15 cellular contexts compared by ENCODE assay signal in the genomic region with DNA sequence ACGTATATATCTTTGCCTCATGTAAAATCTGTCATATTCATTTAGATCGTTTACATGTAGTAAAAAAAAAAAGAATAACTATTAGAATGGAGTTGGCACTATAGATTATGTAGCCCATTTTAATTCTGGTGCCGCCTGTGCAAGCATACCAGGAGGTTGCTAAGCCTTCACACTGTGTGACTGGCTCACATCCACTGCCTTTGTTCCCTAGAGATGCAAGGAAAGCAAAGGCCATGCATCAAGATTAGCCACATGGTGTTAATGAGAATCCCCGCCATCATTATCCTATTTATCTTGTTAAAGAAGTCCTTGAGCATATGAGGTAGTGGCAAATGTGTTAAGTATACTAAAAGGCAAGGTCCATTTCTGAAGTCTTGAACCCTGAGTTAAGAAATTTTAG.
DNase-seq lines count a peak whose midpoint lies in the region; FAIRE-seq and TF ChIP-seq lines count a peak whose summit lies in the region.
"Had no signal": no experiment of that assay in that cellular context is flagged by ENCODE, and none has a peak within 500 bp of the region (broad histone marks: within the 10 kb centered on the region; RNA-seq: fewer than 3 reads in every experiment).

No MANE protein-coding gene starts in this region.

- DNase-seq in NCI-H2227 (lab: John Stamatoyannopoulos, UW; ENCODE audit: unreplicated experiment) (peak; percentile 7), NCI-H2227 treated with DMSO at 0.1 percent for 48 hours (lab: John Stamatoyannopoulos, UW) (no peak), GM12891 (ENCODE audit: insufficient read length, low spot score) (no peak), NCI-H82 (lab: John Stamatoyannopoulos, UW) (peak; percentile 96), neural progenitor cell (ENCODE audit: low spot score) (peak; percentile 16), UCSD-AML1 (lab: John Stamatoyannopoulos, UW; ENCODE audit: unreplicated experiment) (no peak), SK-N-DZ (ENCODE audit: low spot score) (no peak), NCI-H774 (lab: John Stamatoyannopoulos, UW) (no peak)
- DNase-seq: C1 segment of cervical spinal cord; CD4-positive, alpha-beta T cell; DMS53; GM23248 had no signal

- no peak for TF ChIP-seq POLR2A in GM12891 (IDR thresholded peaks at IDR 0.05; ENCODE audit: low read depth, low read length)

- peaks cover 31% of the 10 kb centered on the region for H3K36me3 Mint-ChIP-seq in neural progenitor cell

- no peak overlapping the region for H3K27ac Mint-ChIP-seq in neural progenitor cell
- H3K27ac Mint-ChIP-seq: B cell; CD4-positive, alpha-beta T cell had no signal

- no peak overlapping the region for H2AFZ ChIP-seq in neural progenitor cell (replicated peaks)
- H2AFZ ChIP-seq: GM23248 had no signal

- no peak overlapping the region for H3K9ac ChIP-seq in neural progenitor cell
- H3K9ac ChIP-seq: GM23248 had no signal

- H3K27ac ChIP-seq in neural progenitor cell: no peak overlapping the region
- H3K27ac ChIP-seq: GM23248 had no signal

- H3K4me2 ChIP-seq in neural progenitor cell: no peak overlapping the region

- H3K4me3 ChIP-seq in neural progenitor cell: no peak overlapping the region
- H3K4me3 ChIP-seq: GM23248 had no signal

- H3K27me3 Mint-ChIP-seq in neural progenitor cell (ENCODE audit: insufficient read depth, low read depth): no peaks in the 10 kb centered on the region
- H3K27me3 Mint-ChIP-seq: B cell; CD4-positive, alpha-beta T cell had no signal

- no peaks in the 10 kb centered on the region for H3K9me3 Mint-ChIP-seq in neural progenitor cell
- H3K9me3 Mint-ChIP-seq: CD4-positive, alpha-beta T cell had no signal

- peak; percentile 58 for FAIRE-seq in GM12891 (lab: Jason Lieb, UNC)
- FAIRE-seq: GM18507, H54 had no signal

- no peaks in the 10 kb centered on the region for H3K79me2 ChIP-seq in neural progenitor cell (ENCODE audit: low read depth)

- peaks cover 9% of the 10 kb centered on the region for H3K4me1 Mint-ChIP-seq in neural progenitor cell
- H3K4me1 Mint-ChIP-seq: B cell had no signal

- peaks cover 10% of the 10 kb centered on the region for H3K4me1 ChIP-seq in neural progenitor cell

- no peaks in the 10 kb centered on the region for H3K27me3 ChIP-seq in neural progenitor cell

- H3K4me3 Mint-ChIP-seq in neural progenitor cell: no peak overlapping the region
- H3K4me3 Mint-ChIP-seq: B cell; CD4-positive, alpha-beta T cell had no signal

- H3F3A ChIP-seq in neural progenitor cell (ENCODE audit: low read depth): peaks cover 8% of the 10 kb centered on the region

- no peaks in the 10 kb centered on the region for H4K20me1 ChIP-seq in neural progenitor cell (ENCODE audit: low read depth)

- no peak for TF ChIP-seq CTCF in neural progenitor cell (IDR thresholded peaks at IDR 0.05)

- H3K36me3 ChIP-seq in neural progenitor cell: no peaks in the 10 kb centered on the region

- no peaks in the 10 kb centered on the region for H3K9me3 ChIP-seq in neural progenitor cell (ENCODE audit: low read depth)

TF ChIP-seq in GM12891, 5 proteins besides CTCF, POLR2A, EP300 and RAD21:
- TF ChIP-seq PAX5 (IDR thresholded peaks at IDR 0.05; ENCODE audit: insufficient read depth, low read length, severe bottlenecking) (no peak), POLR2AphosphoS5 (IDR thresholded peaks at IDR 0.05; ENCODE audit: low read depth, low read length) (no peak), SPI1 (IDR thresholded peaks at IDR 0.05; ENCODE audit: low read depth, low read length) (no peak), POU2F2 (IDR thresholded peaks at IDR 0.05; ENCODE audit: low read depth, low read length) (no peak), TAF1 (IDR thresholded peaks at IDR 0.05; ENCODE audit: low read depth, low read length) (no peak)

Comparison
In these comparisons a context has a peak if more than half of its experiments do, and no peak if none do; other contexts are left out.
1. DNase-seq: peak in NCI-H2227 (single experiment), NCI-H82 (single experiment) and neural progenitor cell (single experiment); none in NCI-H2227 treated with DMSO at 0.1 percent for 48 hours (single experiment), GM12891 (single experiment), UCSD-AML1 (single experiment), SK-N-DZ (single experiment) and NCI-H774 (single experiment).